ENCODE assay signal across 1 cellular context in the genomic region with DNA sequence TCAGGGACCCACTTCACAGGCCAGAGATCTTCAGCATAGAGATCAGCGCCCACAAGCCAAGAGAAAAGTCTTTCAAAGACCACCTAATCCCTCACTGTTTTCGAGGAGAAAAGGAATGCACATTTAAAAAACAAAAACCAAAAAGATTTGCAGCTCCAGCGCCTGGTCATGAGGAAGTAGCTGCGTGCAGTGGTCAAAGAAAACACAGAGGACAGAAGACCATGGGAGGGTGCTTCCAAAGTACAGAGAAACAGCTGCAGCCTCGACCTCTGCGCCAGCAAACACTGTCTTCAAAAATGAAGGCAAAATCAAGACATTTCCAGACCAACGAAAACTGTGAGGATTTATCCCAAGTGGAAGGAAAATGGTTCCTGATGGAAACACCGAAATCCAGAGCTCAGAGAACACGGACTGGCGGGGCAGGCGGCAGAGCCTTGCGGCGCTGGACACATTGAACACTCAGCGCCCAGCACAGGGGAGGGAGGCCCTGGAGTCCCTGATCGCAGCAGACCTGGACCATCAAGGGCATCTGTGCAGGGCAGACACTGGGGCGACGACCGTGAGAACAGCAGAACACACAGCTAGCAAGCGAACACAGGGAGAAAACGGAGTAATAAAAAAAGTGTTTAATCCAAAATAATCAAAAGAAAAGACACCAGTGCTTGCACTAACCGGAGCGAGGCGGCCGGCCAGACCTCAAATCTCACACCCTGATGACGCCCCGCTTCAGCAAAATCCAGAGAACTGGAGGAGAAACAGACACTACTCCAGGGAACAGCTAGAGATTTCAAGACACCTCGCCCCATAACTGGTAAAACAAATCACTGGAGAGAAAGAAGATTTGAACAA.
A peak's percentile ranks its signal among the peaks of the same experiment; 100 is the strongest.
TF ChIP-seq lines count a peak whose summit lies in the region.

No MANE protein-coding gene starts in this region.

TF ChIP-seq in HepG2, 621 proteins besides CTCF, POLR2A, EP300 and RAD21 (continued from another document):
- TF ChIP-seq, protein P1, sequence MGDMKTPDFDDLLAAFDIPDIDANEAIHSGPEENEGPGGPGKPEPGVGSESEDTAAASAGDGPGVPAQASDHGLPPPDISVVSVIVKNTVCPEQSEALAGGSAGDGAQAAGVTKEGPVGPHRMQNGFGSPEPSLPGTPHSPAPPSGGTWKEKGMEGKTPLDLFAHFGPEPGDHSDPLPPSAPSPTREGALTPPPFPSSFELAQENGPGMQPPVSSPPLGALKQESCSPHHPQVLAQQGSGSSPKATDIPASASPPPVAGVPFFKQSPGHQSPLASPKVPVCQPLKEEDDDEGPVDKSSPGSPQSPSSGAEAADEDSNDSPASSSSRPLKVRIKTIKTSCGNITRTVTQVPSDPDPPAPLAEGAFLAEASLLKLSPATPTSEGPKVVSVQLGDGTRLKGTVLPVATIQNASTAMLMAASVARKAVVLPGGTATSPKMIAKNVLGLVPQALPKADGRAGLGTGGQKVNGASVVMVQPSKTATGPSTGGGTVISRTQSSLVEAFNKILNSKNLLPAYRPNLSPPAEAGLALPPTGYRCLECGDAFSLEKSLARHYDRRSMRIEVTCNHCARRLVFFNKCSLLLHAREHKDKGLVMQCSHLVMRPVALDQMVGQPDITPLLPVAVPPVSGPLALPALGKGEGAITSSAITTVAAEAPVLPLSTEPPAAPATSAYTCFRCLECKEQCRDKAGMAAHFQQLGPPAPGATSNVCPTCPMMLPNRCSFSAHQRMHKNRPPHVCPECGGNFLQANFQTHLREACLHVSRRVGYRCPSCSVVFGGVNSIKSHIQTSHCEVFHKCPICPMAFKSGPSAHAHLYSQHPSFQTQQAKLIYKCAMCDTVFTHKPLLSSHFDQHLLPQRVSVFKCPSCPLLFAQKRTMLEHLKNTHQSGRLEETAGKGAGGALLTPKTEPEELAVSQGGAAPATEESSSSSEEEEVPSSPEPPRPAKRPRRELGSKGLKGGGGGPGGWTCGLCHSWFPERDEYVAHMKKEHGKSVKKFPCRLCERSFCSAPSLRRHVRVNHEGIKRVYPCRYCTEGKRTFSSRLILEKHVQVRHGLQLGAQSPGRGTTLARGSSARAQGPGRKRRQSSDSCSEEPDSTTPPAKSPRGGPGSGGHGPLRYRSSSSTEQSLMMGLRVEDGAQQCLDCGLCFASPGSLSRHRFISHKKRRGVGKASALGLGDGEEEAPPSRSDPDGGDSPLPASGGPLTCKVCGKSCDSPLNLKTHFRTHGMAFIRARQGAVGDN (CRISPR knock-in tag; IDR thresholded peaks at IDR 0.05) = 0 out of 2 replicates have a peak, but pooled peaks have one; percentile 14
- no peak for TF ChIP-seq TSC22D2 (CRISPR knock-in tag; IDR thresholded peaks at IDR 0.05; ENCODE audit: borderline replicate concordance)
- TF ChIP-seq SAFB2 (CRISPR knock-in tag; IDR thresholded peaks at IDR 0.05; ENCODE audit: borderline replicate concordance, low read depth) = no peak
- 0 out of 2 replicates have a peak, but pooled peaks have one; percentile 14 for TF ChIP-seq GABPB1 (CRISPR knock-in tag; IDR thresholded peaks at IDR 0.05)
- TF ChIP-seq IKZF4 (CRISPR knock-in tag; IDR thresholded peaks at IDR 0.05; ENCODE audit: borderline replicate concordance, low read depth, not compliant biosample characterization) = no peak
- TF ChIP-seq, protein P2, sequence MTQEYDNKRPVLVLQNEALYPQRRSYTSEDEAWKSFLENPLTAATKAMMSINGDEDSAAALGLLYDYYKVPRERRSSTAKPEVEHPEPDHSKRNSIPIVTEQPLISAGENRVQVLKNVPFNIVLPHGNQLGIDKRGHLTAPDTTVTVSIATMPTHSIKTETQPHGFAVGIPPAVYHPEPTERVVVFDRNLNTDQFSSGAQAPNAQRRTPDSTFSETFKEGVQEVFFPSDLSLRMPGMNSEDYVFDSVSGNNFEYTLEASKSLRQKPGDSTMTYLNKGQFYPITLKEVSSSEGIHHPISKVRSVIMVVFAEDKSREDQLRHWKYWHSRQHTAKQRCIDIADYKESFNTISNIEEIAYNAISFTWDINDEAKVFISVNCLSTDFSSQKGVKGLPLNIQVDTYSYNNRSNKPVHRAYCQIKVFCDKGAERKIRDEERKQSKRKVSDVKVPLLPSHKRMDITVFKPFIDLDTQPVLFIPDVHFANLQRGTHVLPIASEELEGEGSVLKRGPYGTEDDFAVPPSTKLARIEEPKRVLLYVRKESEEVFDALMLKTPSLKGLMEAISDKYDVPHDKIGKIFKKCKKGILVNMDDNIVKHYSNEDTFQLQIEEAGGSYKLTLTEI (CRISPR knock-in tag; conservative IDR thresholded peaks at IDR 0.05) = no peak
- TF ChIP-seq, protein P3, sequence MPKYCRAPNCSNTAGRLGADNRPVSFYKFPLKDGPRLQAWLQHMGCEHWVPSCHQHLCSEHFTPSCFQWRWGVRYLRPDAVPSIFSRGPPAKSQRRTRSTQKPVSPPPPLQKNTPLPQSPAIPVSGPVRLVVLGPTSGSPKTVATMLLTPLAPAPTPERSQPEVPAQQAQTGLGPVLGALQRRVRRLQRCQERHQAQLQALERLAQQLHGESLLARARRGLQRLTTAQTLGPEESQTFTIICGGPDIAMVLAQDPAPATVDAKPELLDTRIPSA (CRISPR knock-in tag; IDR thresholded peaks at IDR 0.05; ENCODE audit: borderline replicate concordance) = no peak
- TF ChIP-seq ZFP37 (CRISPR knock-in tag; IDR thresholded peaks at IDR 0.05; ENCODE audit: borderline replicate concordance) = no peak
- TF ChIP-seq KLF11 (CRISPR knock-in tag; IDR thresholded peaks at IDR 0.05) = no peak
- no peak for TF ChIP-seq NPAS2 (CRISPR knock-in tag; IDR thresholded peaks at IDR 0.05; ENCODE audit: borderline replicate concordance)
- TF ChIP-seq TGIF2 (CRISPR knock-in tag; IDR thresholded peaks at IDR 0.05) = no peak
- TF ChIP-seq, protein P4, sequence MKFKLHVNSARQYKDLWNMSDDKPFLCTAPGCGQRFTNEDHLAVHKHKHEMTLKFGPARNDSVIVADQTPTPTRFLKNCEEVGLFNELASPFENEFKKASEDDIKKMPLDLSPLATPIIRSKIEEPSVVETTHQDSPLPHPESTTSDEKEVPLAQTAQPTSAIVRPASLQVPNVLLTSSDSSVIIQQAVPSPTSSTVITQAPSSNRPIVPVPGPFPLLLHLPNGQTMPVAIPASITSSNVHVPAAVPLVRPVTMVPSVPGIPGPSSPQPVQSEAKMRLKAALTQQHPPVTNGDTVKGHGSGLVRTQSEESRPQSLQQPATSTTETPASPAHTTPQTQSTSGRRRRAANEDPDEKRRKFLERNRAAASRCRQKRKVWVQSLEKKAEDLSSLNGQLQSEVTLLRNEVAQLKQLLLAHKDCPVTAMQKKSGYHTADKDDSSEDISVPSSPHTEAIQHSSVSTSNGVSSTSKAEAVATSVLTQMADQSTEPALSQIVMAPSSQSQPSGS (CRISPR knock-in tag; IDR thresholded peaks at IDR 0.05) = no peak
- no peak for TF ChIP-seq ZNF781 (CRISPR knock-in tag; IDR thresholded peaks at IDR 0.05; ENCODE audit: borderline replicate concordance, not compliant biosample characterization)
- TF ChIP-seq ZKSCAN5 (CRISPR knock-in tag; IDR thresholded peaks at IDR 0.05) = no peak
